1 cellular context compared by ENCODE assay signal in the genomic region with DNA sequence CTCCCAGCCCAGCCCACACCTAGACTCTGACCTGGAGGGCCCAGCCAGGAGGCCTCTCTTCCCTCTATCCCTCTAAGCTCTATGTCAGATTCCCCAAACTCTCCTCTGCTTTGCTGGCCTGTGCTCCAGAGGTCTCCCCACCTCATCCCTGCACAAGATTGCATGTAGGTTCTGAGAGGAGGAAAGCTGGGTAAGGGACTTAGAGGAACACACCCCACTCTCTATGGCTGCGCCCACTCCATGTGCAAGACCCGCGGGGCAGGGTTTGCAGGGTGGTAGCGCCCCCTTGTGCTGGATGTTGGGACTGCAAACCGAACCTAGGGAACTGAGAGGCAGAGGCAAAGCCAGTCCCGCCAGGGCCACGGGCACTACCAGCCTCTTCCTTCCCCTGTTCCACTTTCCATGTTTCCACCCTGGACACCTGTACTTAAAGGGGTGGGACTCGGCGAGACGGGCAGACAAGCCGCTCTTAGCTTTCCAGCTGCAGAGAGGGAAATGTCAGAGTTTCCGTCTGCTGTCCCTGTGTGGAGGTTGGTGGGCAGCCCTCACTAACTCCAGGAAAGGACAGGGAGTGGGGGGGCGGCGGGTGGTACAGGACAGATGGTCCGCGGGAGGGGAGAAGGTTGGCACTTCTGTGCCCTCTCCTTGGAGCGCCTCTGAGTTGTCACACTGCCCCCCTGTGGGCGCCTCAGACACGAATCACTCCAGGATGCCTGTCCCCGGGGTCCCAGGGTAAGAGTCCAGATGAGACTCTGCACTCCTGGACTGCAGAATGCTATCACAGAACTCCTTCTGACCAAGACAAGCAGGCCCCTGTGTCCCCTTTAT.
A peak's percentile ranks its signal among the peaks of the same experiment; 100 is the strongest.
TF ChIP-seq lines count a peak whose summit lies in the region.

No MANE protein-coding gene starts in this region.

TF ChIP-seq in HepG2, 621 proteins besides CTCF, POLR2A, EP300 and RAD21 (continued from another document and continues in another):
- TF ChIP-seq BRD4 (CRISPR knock-in tag; IDR thresholded peaks at IDR 0.05), result no peak; the same call in 1 of the 2 replicates
- peak; percentile 55; the same call in 1 of the 2 replicates for TF ChIP-seq GATA4 (IDR thresholded peaks at IDR 0.05; ENCODE audit: borderline replicate concordance, low read depth)
- TF ChIP-seq NR2F1 (CRISPR knock-in tag; IDR thresholded peaks at IDR 0.05), result no peak; a peak in 1 of 4 replicates
- TF ChIP-seq, protein P1, sequence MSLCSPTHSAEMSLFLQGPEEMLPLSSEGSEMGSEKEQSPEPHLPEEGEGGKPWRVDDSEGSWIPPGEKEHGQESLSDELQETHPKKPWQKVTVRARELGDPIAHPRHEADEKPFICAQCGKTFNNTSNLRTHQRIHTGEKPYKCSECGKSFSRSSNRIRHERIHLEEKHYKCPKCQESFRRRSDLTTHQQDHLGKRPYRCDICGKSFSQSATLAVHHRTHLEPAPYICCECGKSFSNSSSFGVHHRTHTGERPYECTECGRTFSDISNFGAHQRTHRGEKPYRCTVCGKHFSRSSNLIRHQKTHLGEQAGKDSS (CRISPR knock-in tag; IDR thresholded peaks at IDR 0.05; ENCODE audit: borderline replicate concordance, low read depth), result peak; percentile 99
- TF ChIP-seq ZNF17 (CRISPR knock-in tag; IDR thresholded peaks at IDR 0.05), result no peak
- TF ChIP-seq RFX1 (IDR thresholded peaks at IDR 0.05), result no peak
- no peak for TF ChIP-seq ZNF569 (CRISPR knock-in tag; IDR thresholded peaks at IDR 0.05; ENCODE audit: borderline replicate concordance)
- no peak for TF ChIP-seq FLYWCH1 (CRISPR knock-in tag; IDR thresholded peaks at IDR 0.05)
- no peak for TF ChIP-seq HMG20A (CRISPR knock-in tag; IDR thresholded peaks at IDR 0.05; ENCODE audit: borderline replicate concordance)
- TF ChIP-seq ZNF510 (CRISPR knock-in tag; IDR thresholded peaks at IDR 0.05; ENCODE audit: low read depth), result peak; percentile 91
- TF ChIP-seq ATF7 (IDR thresholded peaks at IDR 0.05), result no peak
- peak; percentile 89; the same call in 1 of the 2 replicates for TF ChIP-seq ATF7 (CRISPR knock-in tag; IDR thresholded peaks at IDR 0.05)
- peak; percentile 66 for TF ChIP-seq YEATS4 (CRISPR knock-in tag; IDR thresholded peaks at IDR 0.05; ENCODE audit: borderline replicate concordance)
- peak; percentile 78; the same call in 1 of the 2 replicates for TF ChIP-seq ZNF83 (CRISPR knock-in tag; IDR thresholded peaks at IDR 0.05; ENCODE audit: borderline replicate concordance)
- no peak for TF ChIP-seq PHB2 (IDR thresholded peaks at IDR 0.05; ENCODE audit: partially characterized antibody)
- peak; percentile 98 for TF ChIP-seq PTBP1 (IDR thresholded peaks at IDR 0.05; ENCODE audit: low read depth, low read length, poor library complexity, severe bottlenecking)
- TF ChIP-seq, protein P2, sequence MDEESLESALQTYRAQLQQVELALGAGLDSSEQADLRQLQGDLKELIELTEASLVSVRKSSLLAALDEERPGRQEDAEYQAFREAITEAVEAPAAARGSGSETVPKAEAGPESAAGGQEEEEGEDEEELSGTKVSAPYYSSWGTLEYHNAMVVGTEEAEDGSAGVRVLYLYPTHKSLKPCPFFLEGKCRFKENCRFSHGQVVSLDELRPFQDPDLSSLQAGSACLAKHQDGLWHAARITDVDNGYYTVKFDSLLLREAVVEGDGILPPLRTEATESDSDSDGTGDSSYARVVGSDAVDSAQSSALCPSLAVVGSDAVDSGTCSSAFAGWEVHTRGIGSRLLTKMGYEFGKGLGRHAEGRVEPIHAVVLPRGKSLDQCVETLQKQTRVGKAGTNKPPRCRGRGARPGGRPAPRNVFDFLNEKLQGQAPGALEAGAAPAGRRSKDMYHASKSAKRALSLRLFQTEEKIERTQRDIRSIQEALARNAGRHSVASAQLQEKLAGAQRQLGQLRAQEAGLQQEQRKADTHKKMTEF (CRISPR knock-in tag; IDR thresholded peaks at IDR 0.05), result peak; percentile 88
- TF ChIP-seq ZNF713 (CRISPR knock-in tag; IDR thresholded peaks at IDR 0.05), result peak; percentile 99; the same call in 1 of the 2 replicates
- TF ChIP-seq IKZF1 (IDR thresholded peaks at IDR 0.05), result no peak
- TF ChIP-seq, protein P3, sequence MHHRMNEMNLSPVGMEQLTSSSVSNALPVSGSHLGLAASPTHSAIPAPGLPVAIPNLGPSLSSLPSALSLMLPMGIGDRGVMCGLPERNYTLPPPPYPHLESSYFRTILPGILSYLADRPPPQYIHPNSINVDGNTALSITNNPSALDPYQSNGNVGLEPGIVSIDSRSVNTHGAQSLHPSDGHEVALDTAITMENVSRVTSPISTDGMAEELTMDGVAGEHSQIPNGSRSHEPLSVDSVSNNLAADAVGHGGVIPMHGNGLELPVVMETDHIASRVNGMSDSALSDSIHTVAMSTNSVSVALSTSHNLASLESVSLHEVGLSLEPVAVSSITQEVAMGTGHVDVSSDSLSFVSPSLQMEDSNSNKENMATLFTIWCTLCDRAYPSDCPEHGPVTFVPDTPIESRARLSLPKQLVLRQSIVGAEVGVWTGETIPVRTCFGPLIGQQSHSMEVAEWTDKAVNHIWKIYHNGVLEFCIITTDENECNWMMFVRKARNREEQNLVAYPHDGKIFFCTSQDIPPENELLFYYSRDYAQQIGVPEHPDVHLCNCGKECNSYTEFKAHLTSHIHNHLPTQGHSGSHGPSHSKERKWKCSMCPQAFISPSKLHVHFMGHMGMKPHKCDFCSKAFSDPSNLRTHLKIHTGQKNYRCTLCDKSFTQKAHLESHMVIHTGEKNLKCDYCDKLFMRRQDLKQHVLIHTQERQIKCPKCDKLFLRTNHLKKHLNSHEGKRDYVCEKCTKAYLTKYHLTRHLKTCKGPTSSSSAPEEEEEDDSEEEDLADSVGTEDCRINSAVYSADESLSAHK (CRISPR knock-in tag; IDR thresholded peaks at IDR 0.05; ENCODE audit: borderline replicate concordance), result peak; percentile 51; the same call in 1 of the 2 replicates
- TF ChIP-seq EHMT2 (IDR thresholded peaks at IDR 0.05; ENCODE audit: borderline replicate concordance, low read depth, low read length), result peak; percentile 91; the same call in 1 of the 2 replicates
- TF ChIP-seq, protein P4, sequence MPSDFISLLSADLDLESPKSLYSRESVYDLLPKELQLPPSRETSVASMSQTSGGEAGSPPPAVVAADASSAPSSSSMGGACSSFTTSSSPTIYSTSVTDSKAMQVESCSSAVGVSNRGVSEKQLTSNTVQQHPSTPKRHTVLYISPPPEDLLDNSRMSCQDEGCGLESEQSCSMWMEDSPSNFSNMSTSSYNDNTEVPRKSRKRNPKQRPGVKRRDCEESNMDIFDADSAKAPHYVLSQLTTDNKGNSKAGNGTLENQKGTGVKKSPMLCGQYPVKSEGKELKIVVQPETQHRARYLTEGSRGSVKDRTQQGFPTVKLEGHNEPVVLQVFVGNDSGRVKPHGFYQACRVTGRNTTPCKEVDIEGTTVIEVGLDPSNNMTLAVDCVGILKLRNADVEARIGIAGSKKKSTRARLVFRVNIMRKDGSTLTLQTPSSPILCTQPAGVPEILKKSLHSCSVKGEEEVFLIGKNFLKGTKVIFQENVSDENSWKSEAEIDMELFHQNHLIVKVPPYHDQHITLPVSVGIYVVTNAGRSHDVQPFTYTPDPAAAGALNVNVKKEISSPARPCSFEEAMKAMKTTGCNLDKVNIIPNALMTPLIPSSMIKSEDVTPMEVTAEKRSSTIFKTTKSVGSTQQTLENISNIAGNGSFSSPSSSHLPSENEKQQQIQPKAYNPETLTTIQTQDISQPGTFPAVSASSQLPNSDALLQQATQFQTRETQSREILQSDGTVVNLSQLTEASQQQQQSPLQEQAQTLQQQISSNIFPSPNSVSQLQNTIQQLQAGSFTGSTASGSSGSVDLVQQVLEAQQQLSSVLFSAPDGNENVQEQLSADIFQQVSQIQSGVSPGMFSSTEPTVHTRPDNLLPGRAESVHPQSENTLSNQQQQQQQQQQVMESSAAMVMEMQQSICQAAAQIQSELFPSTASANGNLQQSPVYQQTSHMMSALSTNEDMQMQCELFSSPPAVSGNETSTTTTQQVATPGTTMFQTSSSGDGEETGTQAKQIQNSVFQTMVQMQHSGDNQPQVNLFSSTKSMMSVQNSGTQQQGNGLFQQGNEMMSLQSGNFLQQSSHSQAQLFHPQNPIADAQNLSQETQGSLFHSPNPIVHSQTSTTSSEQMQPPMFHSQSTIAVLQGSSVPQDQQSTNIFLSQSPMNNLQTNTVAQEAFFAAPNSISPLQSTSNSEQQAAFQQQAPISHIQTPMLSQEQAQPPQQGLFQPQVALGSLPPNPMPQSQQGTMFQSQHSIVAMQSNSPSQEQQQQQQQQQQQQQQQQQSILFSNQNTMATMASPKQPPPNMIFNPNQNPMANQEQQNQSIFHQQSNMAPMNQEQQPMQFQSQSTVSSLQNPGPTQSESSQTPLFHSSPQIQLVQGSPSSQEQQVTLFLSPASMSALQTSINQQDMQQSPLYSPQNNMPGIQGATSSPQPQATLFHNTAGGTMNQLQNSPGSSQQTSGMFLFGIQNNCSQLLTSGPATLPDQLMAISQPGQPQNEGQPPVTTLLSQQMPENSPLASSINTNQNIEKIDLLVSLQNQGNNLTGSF (CRISPR knock-in tag; IDR thresholded peaks at IDR 0.05), result 0 out of 2 replicates have a peak, but pooled peaks have one; percentile 43
- TF ChIP-seq HOXA3 (CRISPR knock-in tag; IDR thresholded peaks at IDR 0.05), result peak; percentile 35
- peak; percentile 98 for TF ChIP-seq ZSCAN25 (CRISPR knock-in tag; IDR thresholded peaks at IDR 0.05)
- peak; percentile 98 for TF ChIP-seq ZMAT3 (CRISPR knock-in tag; conservative IDR thresholded peaks at IDR 0.05)
- no peak for TF ChIP-seq RBFOX2 (IDR thresholded peaks at IDR 0.05; ENCODE audit: low read depth, low read length)
- TF ChIP-seq, protein P5, sequence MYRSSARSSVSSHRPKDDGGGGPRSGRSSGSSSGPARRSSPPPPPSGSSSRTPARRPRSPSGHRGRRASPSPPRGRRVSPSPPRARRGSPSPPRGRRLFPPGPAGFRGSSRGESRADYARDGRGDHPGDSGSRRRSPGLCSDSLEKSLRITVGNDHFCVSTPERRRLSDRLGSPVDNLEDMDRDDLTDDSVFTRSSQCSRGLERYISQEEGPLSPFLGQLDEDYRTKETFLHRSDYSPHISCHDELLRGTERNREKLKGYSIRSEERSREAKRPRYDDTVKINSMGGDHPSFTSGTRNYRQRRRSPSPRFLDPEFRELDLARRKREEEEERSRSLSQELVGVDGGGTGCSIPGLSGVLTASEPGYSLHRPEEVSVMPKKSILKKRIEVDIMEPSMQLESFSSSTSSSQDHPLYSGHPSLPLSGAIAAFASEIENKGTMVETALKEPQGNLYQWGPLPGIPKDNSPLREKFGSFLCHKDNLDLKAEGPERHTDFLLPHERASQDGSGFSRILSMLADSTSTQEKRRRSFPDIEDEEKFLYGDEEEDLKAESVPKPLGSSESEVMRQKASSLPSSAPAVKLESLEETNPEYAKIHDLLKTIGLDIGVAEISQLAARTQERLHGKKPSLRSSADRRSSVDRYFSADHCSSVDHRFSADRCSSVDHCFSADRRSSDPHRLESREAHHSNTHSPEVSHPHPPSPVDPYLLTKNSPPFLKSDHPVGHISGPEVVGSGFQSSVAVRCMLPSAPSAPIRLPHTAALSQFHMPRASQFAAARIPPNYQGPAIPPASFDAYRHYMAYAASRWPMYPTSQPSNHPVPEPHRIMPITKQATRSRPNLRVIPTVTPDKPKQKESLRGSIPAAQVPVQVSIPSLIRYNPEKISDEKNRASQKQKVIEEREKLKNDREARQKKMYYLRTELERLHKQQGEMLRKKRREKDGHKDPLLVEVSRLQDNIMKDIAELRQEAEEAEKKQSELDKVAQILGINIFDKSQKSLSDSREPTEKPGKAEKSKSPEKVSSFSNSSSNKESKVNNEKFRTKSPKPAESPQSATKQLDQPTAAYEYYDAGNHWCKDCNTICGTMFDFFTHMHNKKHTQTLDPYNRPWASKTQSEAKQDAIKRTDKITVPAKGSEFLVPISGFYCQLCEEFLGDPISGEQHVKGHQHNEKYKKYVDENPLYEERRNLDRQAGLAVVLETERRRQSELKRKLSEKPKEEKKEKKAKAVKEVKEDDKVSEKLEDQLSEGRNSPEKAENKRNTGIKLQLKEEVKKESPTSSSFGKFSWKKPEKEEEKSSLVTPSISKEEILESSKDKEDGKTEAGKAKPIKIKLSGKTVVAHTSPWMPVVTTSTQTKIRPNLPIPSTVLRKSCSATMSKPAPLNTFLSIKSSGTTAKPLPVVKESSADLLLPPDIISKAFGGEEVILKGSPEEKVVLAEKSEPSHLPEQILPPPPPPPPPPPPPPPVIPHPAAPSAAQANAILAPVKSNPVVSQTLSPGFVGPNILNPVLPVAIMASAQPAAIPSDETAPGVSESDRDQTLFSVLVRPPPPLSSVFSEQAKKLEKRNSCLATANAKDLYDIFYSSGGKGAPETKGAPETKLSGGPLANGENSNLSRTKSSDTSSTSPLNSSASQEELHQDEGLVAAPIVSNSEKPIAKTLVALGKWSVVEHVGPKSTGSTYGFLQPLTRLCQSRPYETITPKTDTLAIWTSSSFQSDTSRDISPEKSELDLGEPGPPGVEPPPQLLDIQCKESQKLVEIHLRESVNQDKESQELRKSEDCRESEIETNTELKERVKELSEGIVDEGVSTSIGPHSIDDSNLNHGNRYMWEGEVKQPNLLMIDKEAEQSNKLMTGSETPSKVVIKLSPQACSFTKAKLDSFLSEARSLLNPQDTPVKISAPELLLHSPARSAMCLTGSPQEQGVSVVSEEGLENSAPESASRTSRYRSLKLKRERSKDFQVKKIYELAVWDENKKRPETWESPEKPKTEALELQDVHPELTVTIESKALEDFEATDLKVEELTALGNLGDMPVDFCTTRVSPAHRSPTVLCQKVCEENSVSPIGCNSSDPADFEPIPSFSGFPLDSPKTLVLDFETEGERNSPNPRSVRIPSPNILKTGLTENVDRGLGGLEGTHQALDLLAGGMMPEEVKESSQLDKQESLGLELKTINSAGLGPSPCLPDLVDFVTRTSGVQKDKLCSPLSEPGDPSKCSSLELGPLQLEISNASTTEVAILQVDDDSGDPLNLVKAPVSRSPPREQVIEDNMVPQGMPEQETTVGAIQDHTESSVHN (CRISPR knock-in tag; IDR thresholded peaks at IDR 0.05), result peak; percentile 72
- no peak for TF ChIP-seq ZNF766 (CRISPR knock-in tag; IDR thresholded peaks at IDR 0.05; ENCODE audit: borderline replicate concordance)
- TF ChIP-seq IRF2 (CRISPR knock-in tag; IDR thresholded peaks at IDR 0.05), result peak; percentile 93
- TF ChIP-seq RARG (CRISPR knock-in tag; IDR thresholded peaks at IDR 0.05; ENCODE audit: low read depth), result no peak
- no peak for TF ChIP-seq ZFP82 (CRISPR knock-in tag; IDR thresholded peaks at IDR 0.05; ENCODE audit: borderline replicate concordance)
- TF ChIP-seq SP2 (CRISPR knock-in tag; IDR thresholded peaks at IDR 0.05), result peak; percentile 56
- peak; percentile 92; the same call in 1 of the 2 replicates for TF ChIP-seq ZIK1 (CRISPR knock-in tag; IDR thresholded peaks at IDR 0.05; ENCODE audit: borderline replicate concordance, low read depth)
